Comparison of ENCODE assay signal across 15 cellular contexts in genomic region chr16:13168091-13168572, GRCh38.
DNase-seq lines count a peak whose midpoint lies in the region; ATAC-seq and TF ChIP-seq lines count a peak whose summit lies in the region.
"Had no signal": no experiment of that assay in that cellular context is flagged by ENCODE, and none has a peak within 500 bp of the region (broad histone marks: within the 10 kb centered on the region; RNA-seq: fewer than 3 reads in every experiment).

No MANE protein-coding gene starts in this region.

- H3K4me1 Mint-ChIP-seq in WTC11 (peaks cover 46% of the 10 kb centered on the region), CD14-positive monocyte (no peaks in the 10 kb centered on the region)
- no peaks in the 10 kb centered on the region for H3K4me1 Mint-ChIP-seq in activated T-cell treated with anti-CD3 and anti-CD28 coated beads, Interleukin-2, amount 50 U/mL, for 4 hours (ENCODE audit: low read depth)
- H3K4me1 Mint-ChIP-seq: activated CD4-positive, alpha-beta T cell treated with anti-CD3 and anti-CD28 coated beads, Interleukin-2, amount 10 ng/mL, durations not matched to agents 7 days and 5 days; nephron had no signal

- peak; percentile 93 for ATAC-seq in WTC11
- ATAC-seq in HG02973 (IDR thresholded peaks at IDR 0.05; ENCODE audit: unreplicated experiment): no peak
- no peak for ATAC-seq in activated T-cell treated with anti-CD3 and anti-CD28 coated beads, Interleukin-2, amount 50 U/mL, for 4 hours

- CTCF ChIA-PET in WTC11 (lab: Charles Lee): interaction anchor here (0.7 kb wide), 2 partner anchors 8 to 260 kb away, joined by 3 read pairs; no protein-coding TSS in a partner anchor

- H3K27me3 Mint-ChIP-seq in WTC11 (ENCODE audit: low read depth) (no peaks in the 10 kb centered on the region), CD14-positive monocyte (ENCODE audit: low read depth in 3 of 3) (no peaks in the 10 kb centered on the region)
- peaks cover 5% of the 10 kb centered on the region for H3K27me3 Mint-ChIP-seq in activated T-cell treated with anti-CD3 and anti-CD28 coated beads, Interleukin-2, amount 50 U/mL, for 4 hours (ENCODE audit: low read depth)
- H3K27me3 Mint-ChIP-seq: activated CD4-positive, alpha-beta T cell treated with anti-CD3 and anti-CD28 coated beads, Interleukin-2, amount 10 ng/mL, durations not matched to agents 7 days and 5 days had no signal

- TF ChIP-seq CTCF in WTC11 (IDR thresholded peaks at IDR 0.05) (no peak), CD14-positive monocyte (IDR thresholded peaks at IDR 0.05) (no peak)

- DNase-seq in ELF-1 (ENCODE audit: low read depth, low spot score) (peak; percentile 34), LHCN-M2 (ENCODE audit: low read depth) (peak; percentile 12), WTC11 (ENCODE audit: low spot score) (peak; percentile 19), iPS-NIHi11 (ENCODE audit: low spot score) (peak; percentile 69), EL (no peak), CD14-positive monocyte (ENCODE audit: low spot score) (no peak)
- DNase-seq in activated T-cell treated with anti-CD3 and anti-CD28 coated beads, Interleukin-2, amount 50 U/mL, for 4 hours: no peak
- DNase-seq: activated CD4-positive, alpha-beta T cell treated with anti-CD3 and anti-CD28 coated beads, Interleukin-2, amount 10 ng/mL, durations not matched to agents 7 days and 5 days; activated T-cell treated with anti-CD3 and anti-CD28 coated beads for 4 hours; DMS53; NCI-H2107; Right ventricle myocardium superior had no signal

- H3K9me3 Mint-ChIP-seq in WTC11 (peaks cover 12% of the 10 kb centered on the region; the same call in 1 of the 2 replicates), CD14-positive monocyte (peaks cover 3 to 33% (median 10%) of the 10 kb centered on the region in 7 donors)
- H3K9me3 Mint-ChIP-seq in activated T-cell treated with anti-CD3 and anti-CD28 coated beads, Interleukin-2, amount 50 U/mL, for 4 hours: peaks cover 11% of the 10 kb centered on the region

- H3K4me3 Mint-ChIP-seq in WTC11 (no peak overlapping the region; the same call in 1 of the 2 replicates), CD14-positive monocyte (no peak overlapping the region)
- no peak overlapping the region for H3K4me3 Mint-ChIP-seq in activated T-cell treated with anti-CD3 and anti-CD28 coated beads, Interleukin-2, amount 50 U/mL, for 4 hours
- H3K4me3 Mint-ChIP-seq: activated CD4-positive, alpha-beta T cell treated with anti-CD3 and anti-CD28 coated beads, Interleukin-2, amount 10 ng/mL, durations not matched to agents 7 days and 5 days; activated naive CD8-positive, alpha-beta T cell; nephron had no signal

- POLR2A ChIA-PET in WTC11 (lab: Charles Lee): no interaction called here

- intact Hi-C loops in CD14-positive monocyte (cut with micrococcal nuclease): no loop called here

- peak overlapping the region; percentile 37 for H3K27ac Mint-ChIP-seq in WTC11
- H3K27ac Mint-ChIP-seq in CD14-positive monocyte: no peak overlapping the region
- H3K27ac Mint-ChIP-seq: activated CD4-positive, alpha-beta T cell treated with anti-CD3 and anti-CD28 coated beads, Interleukin-2, amount 10 ng/mL, durations not matched to agents 7 days and 5 days; activated naive CD8-positive, alpha-beta T cell; nephron had no signal

- H3K36me3 Mint-ChIP-seq in WTC11 (peaks cover 4% of the 10 kb centered on the region), CD14-positive monocyte (no peaks in the 10 kb centered on the region)
- H3K36me3 Mint-ChIP-seq in activated T-cell treated with anti-CD3 and anti-CD28 coated beads, Interleukin-2, amount 50 U/mL, for 4 hours (ENCODE audit: insufficient read depth): no peaks in the 10 kb centered on the region
- H3K36me3 Mint-ChIP-seq: activated naive CD8-positive, alpha-beta T cell had no signal

TF ChIP-seq in WTC11, 78 proteins besides CTCF, POLR2A, EP300 and RAD21:
- peak; percentile 53 for TF ChIP-seq NFYB (CRISPR knock-in tag; conservative IDR thresholded peaks at IDR 0.05; ENCODE audit: low read depth)
- TF ChIP-seq ELF4 (CRISPR knock-in tag; IDR thresholded peaks at IDR 0.05; ENCODE audit: low read depth): no peak
- peak; percentile 95 for TF ChIP-seq USF2 (CRISPR knock-in tag; IDR thresholded peaks at IDR 0.05)
- peak; percentile 91 for TF ChIP-seq USF1 (CRISPR knock-in tag; IDR thresholded peaks at IDR 0.05)

Comparison
In these comparisons a context has a peak if more than half of its experiments do, and no peak if none do; other contexts are left out.
1. DNase-seq: peak in ELF-1 (single experiment), LHCN-M2 (single experiment), WTC11 (single experiment) and iPS-NIHi11 (single experiment); none in EL (single experiment), activated T-cell treated with anti-CD3 and anti-CD28 coated beads, Interleukin-2, amount 50 U/mL, for 4 hours (single experiment) and CD14-positive monocyte (single experiment).